10 cellular contexts compared by ENCODE assay signal in genomic region chr6:158571826-158572652, GRCh38. TPM values are rescaled to one million over a fixed set of nuclear protein-coding genes. Genes with fewer than 3 reads are reported as not detected.
DNase-seq lines count a peak whose midpoint lies in the region; ATAC-seq and FAIRE-seq lines count a peak whose summit lies in the region.
"Had no signal": no experiment of that assay in that cellular context is flagged by ENCODE, and none has a peak within 500 bp of the region (broad histone marks: within the 10 kb centered on the region; RNA-seq: fewer than 3 reads in every experiment).

No MANE protein-coding gene starts in this region.

- DNase-seq in CD4-positive, alpha-beta memory T cell, result no peak
- DNase-seq in RCC 7860 (ENCODE audit: low spot score) (peak; percentile 88), G401 (ENCODE audit: low spot score) (no peak)
- DNase-seq in stimulated activated naive CD4-positive, alpha-beta T cell treated with Interleukin-2 at 50 U/mL for 16 hours (lab: John Stamatoyannopoulos, UW), result no peak
- DNase-seq: MM.1S, NCI-H774 had no signal

- H3K4me3 ChIP-seq in CD4-positive, alpha-beta memory T cell (ENCODE audit: low read length in 2 of 2), result no peak overlapping the region
- H3K4me3 ChIP-seq in muscle layer of duodenum (ENCODE audit: low read depth in 1 of 2, low read length in 2 of 2), result no peak overlapping the region

- ATAC-seq in esophagus mucosa (peak; percentile 94), GM19328 (IDR thresholded peaks at IDR 0.05; ENCODE audit: unreplicated experiment) (no peak), HG03039 (IDR thresholded peaks at IDR 0.05; ENCODE audit: unreplicated experiment) (no peak)

- CTCF ChIA-PET in CD4-positive, alpha-beta memory T cell (lab: Charles Lee; ENCODE audit: partially characterized antibody), result no interaction called here

- POLR2A ChIA-PET in CD4-positive, alpha-beta memory T cell (lab: Charles Lee; ENCODE audit: partially characterized antibody), result interaction anchor here (1.0 to 1.4 kb wide), 2 partner anchors 13 to 72 kb away, joined by 3 read pairs; partner anchors contain the start of gene DYNLT1

- H3K27me3 ChIP-seq in CD4-positive, alpha-beta memory T cell (ENCODE audit: insufficient read depth, low read length), result no peaks in the 10 kb centered on the region
- H3K27me3 ChIP-seq in muscle layer of duodenum (ENCODE audit: low read depth, low read length), result no peaks in the 10 kb centered on the region

- H3K9me3 Mint-ChIP-seq in CD4-positive, alpha-beta memory T cell, result no peaks in the 10 kb centered on the region

- peak; percentile 82 for FAIRE-seq in RCC 7860 (lab: Jason Lieb, UNC)

- H3K4me1 ChIP-seq in CD4-positive, alpha-beta memory T cell (ENCODE audit: insufficient read depth, low read length), result peaks cover 67% of the 10 kb centered on the region
- no peaks in the 10 kb centered on the region for H3K4me1 ChIP-seq in muscle layer of duodenum (ENCODE audit: control insufficient read depth in 1 of 2, insufficient read depth in 2 of 2, low read length in 2 of 2)

- in situ Hi-C loops in G401 (cut with HindIII; ENCODE audit: low sequenced_read_pairs), result no loop called here

- H3K27ac ChIP-seq in CD4-positive, alpha-beta memory T cell (ENCODE audit: low read depth, low read length), result no peak overlapping the region
- peak overlapping the region; percentile 51 for H3K27ac ChIP-seq in muscle layer of duodenum (ENCODE audit: low read length)

- no peaks in the 10 kb centered on the region for H3K9me3 ChIP-seq in CD4-positive, alpha-beta memory T cell (ENCODE audit: control insufficient read depth in 1 of 2, low read length in 2 of 2)
- no peaks in the 10 kb centered on the region for H3K9me3 ChIP-seq in muscle layer of duodenum (ENCODE audit: control insufficient read depth in 1 of 2, low read length in 2 of 2)

- H3K36me3 Mint-ChIP-seq in CD4-positive, alpha-beta memory T cell, result peaks cover 27 to 31% of the 10 kb centered on the region in 2 donors

- intact Hi-C loops in CD4-positive, alpha-beta memory T cell (cut with micrococcal nuclease), result no loop called here

- no peaks in the 10 kb centered on the region for H3K27me3 Mint-ChIP-seq in CD4-positive, alpha-beta memory T cell

- peaks cover 25% of the 10 kb centered on the region for H3K36me3 ChIP-seq in CD4-positive, alpha-beta memory T cell (ENCODE audit: insufficient read depth, low read length)
- peaks cover 0 to 10% of the 10 kb centered on the region in 2 donors for H3K36me3 ChIP-seq in muscle layer of duodenum (ENCODE audit: control insufficient read depth in 1 of 2, insufficient read depth in 2 of 2, low read length in 2 of 2)

- H3K27ac Mint-ChIP-seq in CD4-positive, alpha-beta memory T cell, result peak overlapping the region in 6 of 7 donors; percentile 29 to 82 (median 58)

- H3K4me3 Mint-ChIP-seq in CD4-positive, alpha-beta memory T cell, result peak overlapping the region in 4 of 8 donors; percentile 4 to 64 (median 30)

- H3K4me1 Mint-ChIP-seq in CD4-positive, alpha-beta memory T cell, result peaks cover 45 to 86% (median 67%) of the 10 kb centered on the region in 4 donors

RNA-seq across cellular contexts. Expression of gene TMEM181, which starts 12.1 kb away (rescaled TPM):
- 10 to 100 TPM; 26.1 to 28.0 TPM for total RNA-seq in CD4-positive, alpha-beta memory T cell
- polyA plus RNA-seq in CD4-positive, alpha-beta memory T cell, result 1 to 10 TPM; 4.3 to 8.1 TPM
- total RNA-seq in esophagus mucosa, result 12.9 TPM
- 21.4 and 32.8 TPM in 2 replicates for total RNA-seq in G401 (2014; rRNA removed; shearing (Covaris generic))
